ENCODE assay signal across 9 cellular contexts in the genomic region with DNA sequence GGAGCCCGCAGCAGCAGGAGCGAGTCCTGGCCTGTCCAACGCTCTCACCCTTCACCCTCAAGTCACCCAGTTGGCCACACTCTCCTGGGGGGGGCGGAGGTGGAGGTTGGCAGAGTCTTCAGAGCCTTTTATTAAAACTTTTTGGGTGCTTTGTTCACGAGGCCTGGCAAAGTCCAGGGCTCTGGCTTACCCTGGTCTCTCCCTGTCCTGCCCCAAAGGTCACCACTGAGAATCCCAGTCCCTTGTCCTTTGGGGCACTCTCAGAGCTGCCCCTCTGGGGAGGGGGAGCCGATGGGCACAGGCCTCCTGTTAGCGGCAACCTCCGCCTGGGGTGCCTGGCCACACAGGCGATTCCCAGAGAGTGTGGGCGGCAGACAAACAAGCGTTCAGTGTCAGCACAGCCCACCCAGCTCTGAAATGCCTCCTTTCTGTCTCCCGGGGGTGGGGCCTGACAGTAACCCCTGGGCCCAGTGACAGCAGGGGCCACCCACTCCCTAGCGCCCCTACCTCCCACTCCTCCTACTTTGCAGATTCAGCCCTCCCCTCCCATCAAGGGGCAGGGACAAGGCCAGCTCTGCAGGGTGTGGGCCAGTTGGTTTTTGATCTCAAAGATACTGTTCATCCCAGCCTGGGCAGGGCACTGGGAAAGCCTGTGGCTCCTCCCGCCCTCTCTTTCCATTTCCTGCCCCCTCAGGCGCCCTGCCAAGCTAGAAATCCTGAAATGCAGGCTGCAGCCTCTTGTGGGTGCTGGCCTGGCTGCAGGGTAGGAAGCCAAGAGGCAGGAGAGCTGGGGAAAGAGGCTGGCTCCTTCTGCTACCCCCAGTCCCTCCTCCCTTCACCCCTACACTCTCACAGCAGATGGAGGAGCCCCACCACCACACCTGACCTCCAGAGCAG.
DNase-seq lines count a peak whose midpoint lies in the region; ATAC-seq and TF ChIP-seq lines count a peak whose summit lies in the region.
"Had no signal": no experiment of that assay in that cellular context is flagged by ENCODE, and none has a peak within 500 bp of the region (broad histone marks: within the 10 kb centered on the region; RNA-seq: fewer than 3 reads in every experiment).

No MANE protein-coding gene starts in this region.

- no peaks in the 10 kb centered on the region for H3K9me3 Mint-ChIP-seq in activated T-cell treated with anti-CD3 and anti-CD28 coated beads, Interleukin-2, amount 50 U/mL, for 24 hours

- H3K27ac Mint-ChIP-seq in activated T-cell treated with anti-CD3 and anti-CD28 coated beads, Interleukin-2, amount 50 U/mL, for 24 hours = no peak overlapping the region
- H3K27ac Mint-ChIP-seq: activated naive CD8-positive, alpha-beta T cell had no signal

- peaks cover 2% of the 10 kb centered on the region for H3K4me1 ChIP-seq in rectal smooth muscle tissue (ENCODE audit: control insufficient read depth, insufficient read depth, low read length)

- TF ChIP-seq CTCF in GM20000 (IDR thresholded peaks at IDR 0.05; ENCODE audit: extremely low read depth, missing control alignments) = no peak

- no peak overlapping the region for H3K4me3 Mint-ChIP-seq in activated T-cell treated with anti-CD3 and anti-CD28 coated beads, Interleukin-2, amount 50 U/mL, for 24 hours
- H3K4me3 Mint-ChIP-seq: activated naive CD8-positive, alpha-beta T cell had no signal

- no peaks in the 10 kb centered on the region for H3K36me3 Mint-ChIP-seq in activated T-cell treated with anti-CD3 and anti-CD28 coated beads, Interleukin-2, amount 50 U/mL, for 24 hours (ENCODE audit: low read depth)
- H3K36me3 Mint-ChIP-seq: activated naive CD8-positive, alpha-beta T cell had no signal

- H3K27me3 Mint-ChIP-seq in activated T-cell treated with anti-CD3 and anti-CD28 coated beads, Interleukin-2, amount 50 U/mL, for 24 hours = peaks cover 46% of the 10 kb centered on the region

- DNase-seq in ELF-1 (ENCODE audit: low read depth, low spot score) (peak; percentile 85), NCI-H526 treated with DMSO at 0.1 percent for 48 hours (lab: John Stamatoyannopoulos, UW) (peak; percentile 41), foreskin melanocyte (peak; percentile 80), GM20000 (ENCODE audit: low spot score) (no peak)
- no peak for DNase-seq in activated T-cell treated with anti-CD3 and anti-CD28 coated beads, Interleukin-2, amount 50 U/mL, for 24 hours

- ATAC-seq in GM21526 (IDR thresholded peaks at IDR 0.05; ENCODE audit: low FRiP score, unreplicated experiment) = no peak
- ATAC-seq in GM21576 (IDR thresholded peaks at IDR 0.05; ENCODE audit: unreplicated experiment) = no peak

- no peak overlapping the region for H3K4me3 ChIP-seq in rectal smooth muscle tissue (ENCODE audit: low read length)

- H3K9ac ChIP-seq in rectal smooth muscle tissue (ENCODE audit: low read length) = no peak overlapping the region

- H3K27me3 ChIP-seq in rectal smooth muscle tissue (ENCODE audit: control insufficient read depth, insufficient read depth, low read length) = no peaks in the 10 kb centered on the region

- no peaks in the 10 kb centered on the region for H3K4me1 Mint-ChIP-seq in activated T-cell treated with anti-CD3 and anti-CD28 coated beads, Interleukin-2, amount 50 U/mL, for 24 hours (ENCODE audit: low read depth)

- peak overlapping the region; percentile 50 for H3K27ac ChIP-seq in rectal smooth muscle tissue (ENCODE audit: low read depth, low read length)

- H3K36me3 ChIP-seq in rectal smooth muscle tissue (ENCODE audit: control insufficient read depth, insufficient read depth, low read length) = no peaks in the 10 kb centered on the region

Comparison
In these comparisons a context has a peak if more than half of its experiments do, and no peak if none do; other contexts are left out.
1. DNase-seq: peak in ELF-1 (single experiment), NCI-H526 treated with DMSO at 0.1 percent for 48 hours (single experiment) and foreskin melanocyte (single experiment); none in GM20000 (single experiment) and activated T-cell treated with anti-CD3 and anti-CD28 coated beads, Interleukin-2, amount 50 U/mL, for 24 hours (single experiment).